19 cellular contexts compared by ENCODE assay signal in the genomic region with DNA sequence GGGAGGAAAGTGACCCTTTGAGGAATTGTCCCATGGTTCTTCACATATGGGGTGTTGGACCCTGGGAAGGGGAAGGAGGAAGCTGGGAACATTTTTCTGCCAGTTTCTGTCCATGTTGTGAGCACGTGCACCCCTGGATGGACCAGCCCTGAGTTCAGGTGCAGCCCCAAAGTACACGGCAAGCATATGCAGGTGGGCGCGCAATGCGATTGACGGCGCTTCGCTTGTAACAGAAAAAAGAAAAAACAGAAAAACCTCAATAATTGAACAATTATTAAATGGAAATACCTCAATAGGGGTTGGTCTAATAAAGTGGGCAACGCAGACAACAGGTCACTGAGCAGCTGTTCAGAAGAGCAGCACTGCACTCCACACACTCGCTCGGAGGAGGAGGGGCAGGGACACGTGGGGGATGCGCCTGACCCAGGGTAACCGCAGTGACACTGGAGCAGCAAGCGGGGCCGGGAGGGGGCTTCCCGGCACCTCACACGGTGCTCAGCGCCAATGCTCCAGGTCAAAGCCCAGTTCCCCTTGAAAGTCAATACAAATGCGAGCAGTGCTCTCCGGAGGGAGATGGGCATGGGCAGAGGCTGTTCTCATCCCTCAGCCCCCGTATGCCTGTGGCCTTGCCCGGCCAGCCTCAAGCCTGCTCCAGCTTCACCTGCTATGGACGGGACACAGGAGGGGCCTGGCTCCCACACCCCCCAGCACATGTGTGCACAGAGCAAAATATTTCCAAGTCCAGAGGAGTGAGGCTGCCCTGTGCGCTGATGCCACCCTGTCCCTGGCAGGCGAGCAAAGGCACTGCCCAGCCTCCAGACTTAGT. TPM values are rescaled to one million over a fixed set of nuclear protein-coding genes. Genes with fewer than 3 reads are reported as not detected.
DNase-seq lines count a peak whose midpoint lies in the region; ATAC-seq and TF ChIP-seq lines count a peak whose summit lies in the region.
"Had no signal": no experiment of that assay in that cellular context is flagged by ENCODE, and none has a peak within 500 bp of the region (broad histone marks: within the 10 kb centered on the region; RNA-seq: fewer than 3 reads in every experiment).

No MANE protein-coding gene starts in this region.

- no peak overlapping the region for H2AFZ ChIP-seq in smooth muscle cell (ENCODE audit: low read depth)

- TF ChIP-seq EP300 in sigmoid colon (IDR thresholded peaks at IDR 0.05), result no peak

- intact Hi-C loops in cardiac septum (cut with DNase I), result no loop called here
- intact Hi-C loops in Right ventricle myocardium inferior (cut with DNase I), result loop anchor here (5.0 kb wide), 1 partner anchor 268 kb away; no protein-coding TSS in a partner anchor
- intact Hi-C loops in lower lobe of right lung (cut with DNase I), result no loop called here
- intact Hi-C loops in sigmoid colon (cut with DNase I), result loop anchor here (5.0 kb wide), 1 partner anchor 308 kb away; no protein-coding TSS in a partner anchor

- no peak for ATAC-seq in Right ventricle myocardium inferior
- ATAC-seq in lower lobe of right lung, result no peak
- ATAC-seq: PC-3 had no signal

- TF ChIP-seq POLR2A in Peyer's patch (IDR thresholded peaks at IDR 0.05) (no peak), sigmoid colon (IDR thresholded peaks at IDR 0.05) (no peak)

- no peak overlapping the region for H3K4me2 ChIP-seq in smooth muscle cell
- H3K4me2 ChIP-seq: KMS-11 had no signal

- H3K4me3 ChIP-seq in Peyer's patch (no peak overlapping the region), lower lobe of right lung (no peak overlapping the region), sigmoid colon (no peak overlapping the region), smooth muscle cell (no peak overlapping the region)

- DNase-seq in cardiac septum (ENCODE audit: low spot score) (peak; percentile 54), Right ventricle myocardium inferior (ENCODE audit: missing footprints) (no peak), Peyer's patch (peak in 2 of 3 donors; percentile 29 to 38), lower lobe of right lung (peak; percentile 37), sigmoid colon (peak; percentile 34), NCI-H1417 treated with DMSO at 0.1 percent for 48 hours (lab: John Stamatoyannopoulos, UW) (no peak), smooth muscle cell (lab: John Stamatoyannopoulos, UW; ENCODE audit: unreplicated experiment) (no peak), activated gamma-delta T cell (lab: John Stamatoyannopoulos, UW) (no peak)
- DNase-seq: CD4-positive, CD25-positive, alpha-beta regulatory T cell; EL; NCI-H1048; NCI-H146; NCI-H2081; NCI-H774; PC-3; SHP77 had no signal

- H3K9me3 ChIP-seq in Peyer's patch (no peaks in the 10 kb centered on the region), lower lobe of right lung (no peaks in the 10 kb centered on the region), sigmoid colon (no peaks in the 10 kb centered on the region), smooth muscle cell (replicated peaks; ENCODE audit: low read depth) (no peaks in the 10 kb centered on the region)

- H3K9ac ChIP-seq in smooth muscle cell (ENCODE audit: low read depth), result no peak overlapping the region
- H3K9ac ChIP-seq: KMS-11 had no signal

- H3K4me1 ChIP-seq in Peyer's patch (no peaks in the 10 kb centered on the region), lower lobe of right lung (no peaks in the 10 kb centered on the region), sigmoid colon (peaks cover 0 to 16% (median 13%) of the 10 kb centered on the region in 4 donors), smooth muscle cell (ENCODE audit: low read depth) (no peaks in the 10 kb centered on the region)

- 76 to 81% methylated on average over 26 of the region's 26 CpGs for WGBS in sigmoid colon, 2 donors
- 91% methylated on average over 26 of the region's 26 CpGs for WGBS in smooth muscle cell (ENCODE audit: low lambda C conversion rate)

- no peaks in the 10 kb centered on the region for H3F3A ChIP-seq in smooth muscle cell (ENCODE audit: low read depth)

- H3K79me2 ChIP-seq in smooth muscle cell (ENCODE audit: low read depth), result no peaks in the 10 kb centered on the region

- H3K27ac ChIP-seq in Peyer's patch, result no peak overlapping the region
- no peak overlapping the region for H3K27ac ChIP-seq in lower lobe of right lung
- no peak overlapping the region for H3K27ac ChIP-seq in sigmoid colon
- no peak overlapping the region for H3K27ac ChIP-seq in smooth muscle cell (ENCODE audit: low read depth)
- H3K27ac ChIP-seq: KMS-11 had no signal

- TF ChIP-seq CTCF in Peyer's patch (IDR thresholded peaks at IDR 0.05) (no peak), lower lobe of right lung (IDR thresholded peaks at IDR 0.05) (no peak), sigmoid colon (IDR thresholded peaks at IDR 0.05) (no peak), smooth muscle cell (IDR thresholded peaks at IDR 0.05; ENCODE audit: borderline replicate concordance, insufficient read depth, poor library complexity, severe bottlenecking) (no peak)

- no peaks in the 10 kb centered on the region for H4K20me1 ChIP-seq in smooth muscle cell (ENCODE audit: low read depth)

- H3K36me3 ChIP-seq in Peyer's patch, result no peaks in the 10 kb centered on the region
- H3K36me3 ChIP-seq in lower lobe of right lung, result no peaks in the 10 kb centered on the region
- H3K36me3 ChIP-seq in sigmoid colon, result no peaks in the 10 kb centered on the region
- no peaks in the 10 kb centered on the region for H3K36me3 ChIP-seq in smooth muscle cell (ENCODE audit: low read depth)

- no peaks in the 10 kb centered on the region for H3K27me3 ChIP-seq in Peyer's patch
- peaks cover 54% of the 10 kb centered on the region for H3K27me3 ChIP-seq in lower lobe of right lung (ENCODE audit: low read depth)
- H3K27me3 ChIP-seq in sigmoid colon, result peaks cover 14 to 92% (median 65%) of the 10 kb centered on the region in 3 donors
- H3K27me3 ChIP-seq in smooth muscle cell (ENCODE audit: low read depth), result no peaks in the 10 kb centered on the region

RNA-seq across cellular contexts. Expression of gene ACTRT2, which starts 6.6 kb away (rescaled TPM):
- total RNA-seq in cardiac septum (not detected), Right ventricle myocardium inferior (not detected), Peyer's patch (not detected), lower lobe of right lung (not detected), sigmoid colon (not detected), smooth muscle cell (not detected in 2 replicates)
- polyA plus RNA-seq in sigmoid colon (not detected), smooth muscle cell (not detected in 2 replicates)
- total RNA-seq: CD4-positive, CD25-positive, alpha-beta regulatory T cell; MCF 10A; NCI-H460; PC-3 had no signal
- polyA plus RNA-seq: CD4-positive, CD25-positive, alpha-beta regulatory T cell had no signal

RNA-seq across cellular contexts. Expression of gene PRDM16, which starts 54.3 kb away (rescaled TPM):
- total RNA-seq in cardiac septum, result 12.9 TPM
- 12.8 TPM for total RNA-seq in Right ventricle myocardium inferior
- 10 to 100 TPM in 1 of 4 donors, 1 to 10 TPM in 3; 5.4 to 13.2 (median 7.7) TPM for total RNA-seq in Peyer's patch
- 19.2 TPM for total RNA-seq in lower lobe of right lung
- 1 to 10 TPM in 1 of 4 donors, under 1 TPM in 3; 0.14 to 1.1 (median 0.60) TPM for total RNA-seq in sigmoid colon
- 1 to 10 TPM in 1 of 3 donors, under 1 TPM in 2; under 0.01 to 1.7 (median 0.46) TPM for polyA plus RNA-seq in sigmoid colon
- total RNA-seq in smooth muscle cell, result 0.72 and 1.2 TPM in 2 replicates
- polyA plus RNA-seq in smooth muscle cell, result 1.1 and 1.3 TPM in 2 replicates
- total RNA-seq: MCF 10A had no signal
- polyA plus RNA-seq: CD4-positive, CD25-positive, alpha-beta regulatory T cell had no signal

Comparison
In these comparisons a context has a peak if more than half of its experiments do, and no peak if none do; other contexts are left out.
1. DNase-seq: peak in cardiac septum (single experiment), Peyer's patch (2 of 3), lower lobe of right lung (single experiment) and sigmoid colon (single experiment); none in Right ventricle myocardium inferior (single experiment), NCI-H1417 treated with DMSO at 0.1 percent for 48 hours (single experiment), smooth muscle cell (single experiment) and activated gamma-delta T cell (single experiment).
2. intact Hi-C loops: an anchor here in Right ventricle myocardium inferior (5.0 kb wide) and sigmoid colon (5.0 kb wide); none called in cardiac septum and lower lobe of right lung.